In genomic region chr6:98836962-98837944, GRCh38 we compare ENCODE assay signal across 19 cellular contexts. TPM values are rescaled to one million over a fixed set of nuclear protein-coding genes. Genes with fewer than 3 reads are reported as not detected.
DNase-seq lines count a peak whose midpoint lies in the region; ATAC-seq and TF ChIP-seq lines count a peak whose summit lies in the region.
"Had no signal": no experiment of that assay in that cellular context is flagged by ENCODE, and none has a peak within 500 bp of the region (broad histone marks: within the 10 kb centered on the region; RNA-seq: fewer than 3 reads in every experiment).

No MANE protein-coding gene starts in this region.

- DNase-seq in DMS 273 (lab: John Stamatoyannopoulos, UW; ENCODE audit: unreplicated experiment), result peak; percentile 22
- DNase-seq in DMS 273 treated with DMSO at 0.1 percent for 48 hours (lab: John Stamatoyannopoulos, UW), result no peak
- peak; percentile 39 for DNase-seq in NCI-H69 (lab: John Stamatoyannopoulos, UW)
- no peak for DNase-seq in progenitor cell of endocrine pancreas (ENCODE audit: low spot score, unreplicated experiment)
- DNase-seq in H4 (ENCODE audit: low spot score), result no peak
- DNase-seq in cerebellar nuclear complex (lab: John Stamatoyannopoulos, UW), result no peak
- no peak for DNase-seq in foreskin keratinocyte
- DNase-seq: activated CD8-positive, alpha-beta memory T cell treated with anti-CD3 and anti-CD28 coated beads for 24 hours; activated naive CD4-positive, alpha-beta T cell; Caco-2; central memory CD4-positive, alpha-beta T cell; heart right ventricle; transverse colon had no signal

- H3K4me3 ChIP-seq in iPS-18a (ENCODE audit: low read length), result peak overlapping the region; percentile 67
- H3K4me3 ChIP-seq: heart right ventricle, transverse colon had no signal

- H3K4me1 ChIP-seq in iPS-18a (ENCODE audit: control insufficient read depth, low read depth, low read length), result peaks cover 34% of the 10 kb centered on the region
- peaks cover under 1% of the 10 kb centered on the region for H3K4me1 ChIP-seq in foreskin keratinocyte

- H3K36me3 ChIP-seq in iPS-18a (ENCODE audit: control insufficient read depth, low read depth, low read length), result no peaks in the 10 kb centered on the region
- H3K36me3 ChIP-seq: heart right ventricle, transverse colon had no signal

- no peak overlapping the region for H3K9ac ChIP-seq in iPS-18a (ENCODE audit: low read length)

- H3K9me3 Mint-ChIP-seq in progenitor cell of endocrine pancreas (ENCODE audit: low read depth), result no peaks in the 10 kb centered on the region

- H3K36me3 Mint-ChIP-seq in progenitor cell of endocrine pancreas (ENCODE audit: insufficient read depth), result no peaks in the 10 kb centered on the region

- H3K9me3 ChIP-seq in iPS-18a (ENCODE audit: control insufficient read depth, low read depth, low read length), result no peaks in the 10 kb centered on the region
- H3K9me3 ChIP-seq: Caco-2, heart right ventricle, transverse colon had no signal

- H3K4me1 Mint-ChIP-seq in progenitor cell of endocrine pancreas (ENCODE audit: low read depth), result peaks cover 30% of the 10 kb centered on the region

- no peak for ATAC-seq in foreskin keratinocyte
- ATAC-seq: heart right ventricle had no signal

- no peak for TF ChIP-seq CTCF in progenitor cell of endocrine pancreas (IDR thresholded peaks at IDR 0.05; ENCODE audit: unreplicated experiment)
- no peak for TF ChIP-seq CTCF in foreskin keratinocyte (conservative IDR thresholded peaks at IDR 0.05)

- H3K27me3 ChIP-seq in iPS-18a (ENCODE audit: control insufficient read depth, insufficient read depth, low read length) (peaks cover 91% of the 10 kb centered on the region), foreskin keratinocyte (peaks cover 100% of the 10 kb centered on the region)

- peak overlapping the region; percentile 1 for H3K27ac Mint-ChIP-seq in progenitor cell of endocrine pancreas

- H3K27ac ChIP-seq in iPS-18a (ENCODE audit: low read length), result no peak overlapping the region
- no peak overlapping the region for H3K27ac ChIP-seq in foreskin keratinocyte
- H3K27ac ChIP-seq: 22Rv1, heart right ventricle, RWPE1, transverse colon had no signal

- peaks cover 83% of the 10 kb centered on the region for H3K27me3 Mint-ChIP-seq in progenitor cell of endocrine pancreas

- peak overlapping the region; percentile 35 for H3K4me3 Mint-ChIP-seq in progenitor cell of endocrine pancreas (ENCODE audit: low read depth)

RNA-seq across cellular contexts. Expression of gene POU3F2, which starts 2.9 kb away (rescaled TPM):
- total RNA-seq in progenitor cell of endocrine pancreas, result 1.4 and 1.5 TPM in 2 replicates
- total RNA-seq in H4 (2014; rRNA removed; shearing (Covaris generic)), result 0.10 and 0.14 TPM in 2 replicates
- not detected in 2 replicates for total RNA-seq in foreskin keratinocyte
- polyA plus RNA-seq in foreskin keratinocyte, result not detected in 2 replicates
- total RNA-seq: Caco-2, epithelial cell of proximal tubule, heart right ventricle, lower leg skin, osteocyte, transverse colon had no signal
- polyA plus RNA-seq: heart right ventricle had no signal

Comparison
In these comparisons a context has a peak if more than half of its experiments do, and no peak if none do; other contexts are left out.
1. DNase-seq: peak in DMS 273 (single experiment) and NCI-H69 (single experiment); none in DMS 273 treated with DMSO at 0.1 percent for 48 hours (single experiment), progenitor cell of endocrine pancreas (single experiment), H4 (single experiment), cerebellar nuclear complex (0 of 2) and foreskin keratinocyte (0 of 2).